In genomic region chr21:39125752-39126485, GRCh38 we compare ENCODE assay signal across 8 cellular contexts. TPM values are rescaled to one million over a fixed set of nuclear protein-coding genes. Genes with fewer than 3 reads are reported as not detected.
DNase-seq lines count a peak whose midpoint lies in the region; ATAC-seq and TF ChIP-seq lines count a peak whose summit lies in the region.

No MANE protein-coding gene starts in this region.

- TF ChIP-seq CTCF in CD8-positive, alpha-beta T cell (IDR thresholded peaks at IDR 0.05): no peak

- peak overlapping the region in 1 of 2 donors; percentile 33 for H3K9ac ChIP-seq in mucosa of rectum (ENCODE audit: low read depth in 1 of 2, low read length in 2 of 2)

- no peaks in the 10 kb centered on the region for H3K9me3 Mint-ChIP-seq in activated CD4-positive, alpha-beta T cell treated with anti-CD3 and anti-CD28 coated beads, Interleukin-2, amount 10 ng/mL, durations not matched to agents 7 days and 5 days
- H3K9me3 Mint-ChIP-seq in CD8-positive, alpha-beta T cell: peaks cover 12% of the 10 kb centered on the region

- no peak for ATAC-seq in CD8-positive, alpha-beta T cell
- ATAC-seq in T-helper 17 cell: no peak

- peak; percentile 30 for DNase-seq in activated CD4-positive, alpha-beta T cell treated with anti-CD3 and anti-CD28 coated beads, Interleukin-2, amount 10 ng/mL, durations not matched to agents 7 days and 5 days
- no peak for DNase-seq in activated CD4-positive, alpha-beta T cell treated with anti-CD3 and anti-CD28 coated beads, Interleukin-2, amount 50 U/mL, for 4 hours
- DNase-seq in NCI-H1092 treated with DMSO at 0.1 percent for 48 hours (lab: John Stamatoyannopoulos, UW) (peak; percentile 84), SHP77 (lab: John Stamatoyannopoulos, UW) (peak; percentile 81 to 91), erythroblast (lab: John Stamatoyannopoulos, UW) (peak; percentile 30 to 33), T-helper 17 cell (no peak)
- DNase-seq in CD8-positive, alpha-beta T cell: no peak

- peaks cover 8% of the 10 kb centered on the region for H3K4me1 Mint-ChIP-seq in activated CD4-positive, alpha-beta T cell treated with anti-CD3 and anti-CD28 coated beads, Interleukin-2, amount 10 ng/mL, durations not matched to agents 7 days and 5 days
- no peaks in the 10 kb centered on the region for H3K4me1 Mint-ChIP-seq in CD8-positive, alpha-beta T cell (ENCODE audit: low read depth)
- no peaks in the 10 kb centered on the region for H3K4me1 Mint-ChIP-seq in T-helper 17 cell

- H3K27me3 ChIP-seq in mucosa of rectum (ENCODE audit: control insufficient read depth in 2 of 2, insufficient read depth in 2 of 2, low read length in 2 of 2): no peaks in the 10 kb centered on the region
- H3K27me3 ChIP-seq in CD8-positive, alpha-beta T cell (ENCODE audit: insufficient read depth, low read length): no peaks in the 10 kb centered on the region

- H3K4me3 Mint-ChIP-seq in activated CD4-positive, alpha-beta T cell treated with anti-CD3 and anti-CD28 coated beads, Interleukin-2, amount 10 ng/mL, durations not matched to agents 7 days and 5 days: no peak overlapping the region
- no peak overlapping the region for H3K4me3 Mint-ChIP-seq in CD8-positive, alpha-beta T cell
- no peak overlapping the region for H3K4me3 Mint-ChIP-seq in T-helper 17 cell

- H3K27me3 Mint-ChIP-seq in activated CD4-positive, alpha-beta T cell treated with anti-CD3 and anti-CD28 coated beads, Interleukin-2, amount 10 ng/mL, durations not matched to agents 7 days and 5 days: peaks cover 9% of the 10 kb centered on the region
- no peaks in the 10 kb centered on the region for H3K27me3 Mint-ChIP-seq in CD8-positive, alpha-beta T cell (ENCODE audit: low read depth)
- peaks cover 27% of the 10 kb centered on the region for H3K27me3 Mint-ChIP-seq in T-helper 17 cell

- H3K9me3 ChIP-seq in mucosa of rectum (ENCODE audit: control insufficient read depth in 2 of 2, low read length in 2 of 2): no peaks in the 10 kb centered on the region
- H3K9me3 ChIP-seq in CD8-positive, alpha-beta T cell (ENCODE audit: low read length): no peaks in the 10 kb centered on the region
- no peaks in the 10 kb centered on the region for H3K9me3 ChIP-seq in T-helper 17 cell (ENCODE audit: control insufficient read depth, low read length, poor library complexity, severe bottlenecking)

- peak overlapping the region; percentile 33 to 44 for H3K27ac ChIP-seq in mucosa of rectum (ENCODE audit: low read depth in 2 of 2, low read length in 2 of 2)
- H3K27ac ChIP-seq in CD8-positive, alpha-beta T cell (ENCODE audit: low read depth, low read length): no peak overlapping the region

- H3K27ac Mint-ChIP-seq in activated CD4-positive, alpha-beta T cell treated with anti-CD3 and anti-CD28 coated beads, Interleukin-2, amount 10 ng/mL, durations not matched to agents 7 days and 5 days: no peak overlapping the region
- no peak overlapping the region for H3K27ac Mint-ChIP-seq in CD8-positive, alpha-beta T cell
- no peak overlapping the region for H3K27ac Mint-ChIP-seq in T-helper 17 cell

- CTCF ChIA-PET in activated CD4-positive, alpha-beta T cell treated with anti-CD3 and anti-CD28 coated beads, Interleukin-2, amount 10 ng/mL, durations not matched to agents 7 days and 5 days (lab: Charles Lee): interaction anchor here (0.7 to 1.4 kb wide), 3 partner anchors 20 to 376 kb away, joined by 3 to 4 read pairs (median 3); no protein-coding TSS in a partner anchor
- CTCF ChIA-PET in CD8-positive, alpha-beta T cell (lab: Charles Lee): no interaction called here

- H3K36me3 Mint-ChIP-seq in activated CD4-positive, alpha-beta T cell treated with anti-CD3 and anti-CD28 coated beads, Interleukin-2, amount 10 ng/mL, durations not matched to agents 7 days and 5 days (ENCODE audit: low read depth): no peaks in the 10 kb centered on the region
- H3K36me3 Mint-ChIP-seq in CD8-positive, alpha-beta T cell: no peaks in the 10 kb centered on the region
- H3K36me3 Mint-ChIP-seq in T-helper 17 cell (ENCODE audit: low read depth): peaks cover 2% of the 10 kb centered on the region

- H3K4me1 ChIP-seq in mucosa of rectum (ENCODE audit: control insufficient read depth in 2 of 2, insufficient read depth in 2 of 2, low read length in 2 of 2): peaks cover 0 to 4% of the 10 kb centered on the region in 2 donors
- H3K4me1 ChIP-seq in CD8-positive, alpha-beta T cell (ENCODE audit: insufficient read depth, low read length): no peaks in the 10 kb centered on the region

- TF ChIP-seq POLR2A in erythroblast (IDR thresholded peaks at IDR 0.05; ENCODE audit: low read length): no peak

- POLR2A ChIA-PET in activated CD4-positive, alpha-beta T cell treated with anti-CD3 and anti-CD28 coated beads, Interleukin-2, amount 10 ng/mL, durations not matched to agents 7 days and 5 days (lab: Charles Lee): no interaction called here
- POLR2A ChIA-PET in CD8-positive, alpha-beta T cell (lab: Charles Lee): no interaction called here

- no peak overlapping the region for H3K4me3 ChIP-seq in mucosa of rectum (ENCODE audit: low read length in 2 of 2)
- H3K4me3 ChIP-seq in CD8-positive, alpha-beta T cell (ENCODE audit: low read depth, low read length): no peak overlapping the region

- intact Hi-C loops in CD8-positive, alpha-beta T cell (cut with DNase I, micrococcal nuclease): no loop called here

- no peaks in the 10 kb centered on the region for H3K36me3 ChIP-seq in mucosa of rectum (ENCODE audit: control insufficient read depth in 2 of 2, insufficient read depth in 2 of 2, low read length in 2 of 2)
- no peaks in the 10 kb centered on the region for H3K36me3 ChIP-seq in CD8-positive, alpha-beta T cell (ENCODE audit: insufficient read depth, low read length)

RNA-seq across cellular contexts. Expression of gene PSMG1, which starts 57.3 kb away (rescaled TPM):
- total RNA-seq in activated CD4-positive, alpha-beta T cell treated with anti-CD3 and anti-CD28 coated beads, Interleukin-2, amount 10 ng/mL, durations not matched to agents 7 days and 5 days: 10 to 100 TPM; 66.8 to 84.3 TPM
- total RNA-seq in CD8-positive, alpha-beta T cell: 1 to 10 TPM; 4.7 to 6.8 TPM
- 10 to 100 TPM; 10.5 to 14.6 TPM for total RNA-seq in T-helper 17 cell

Comparison
In these comparisons a context has a peak if more than half of its experiments do, and no peak if none do; other contexts are left out.
1. DNase-seq: peak in activated CD4-positive, alpha-beta T cell treated with anti-CD3 and anti-CD28 coated beads, Interleukin-2, amount 10 ng/mL, durations not matched to agents 7 days and 5 days (single experiment), NCI-H1092 treated with DMSO at 0.1 percent for 48 hours (single experiment), SHP77 (2 of 2) and erythroblast (2 of 2); none in activated CD4-positive, alpha-beta T cell treated with anti-CD3 and anti-CD28 coated beads, Interleukin-2, amount 50 U/mL, for 4 hours (0 of 2), CD8-positive, alpha-beta T cell (0 of 7) and T-helper 17 cell (0 of 3).
2. RNA of gene PSMG1, which starts 57.3 kb away (total RNA-seq): 66.8 to 84.3 TPM in activated CD4-positive, alpha-beta T cell treated with anti-CD3 and anti-CD28 coated beads, Interleukin-2, amount 10 ng/mL, durations not matched to agents 7 days and 5 days; 10.5 to 14.6 TPM in T-helper 17 cell and 4.7 to 6.8 TPM in CD8-positive, alpha-beta T cell; every median in the first group is over 4 times any median in the second.